1 cellular context compared by ENCODE assay signal in the genomic region with DNA sequence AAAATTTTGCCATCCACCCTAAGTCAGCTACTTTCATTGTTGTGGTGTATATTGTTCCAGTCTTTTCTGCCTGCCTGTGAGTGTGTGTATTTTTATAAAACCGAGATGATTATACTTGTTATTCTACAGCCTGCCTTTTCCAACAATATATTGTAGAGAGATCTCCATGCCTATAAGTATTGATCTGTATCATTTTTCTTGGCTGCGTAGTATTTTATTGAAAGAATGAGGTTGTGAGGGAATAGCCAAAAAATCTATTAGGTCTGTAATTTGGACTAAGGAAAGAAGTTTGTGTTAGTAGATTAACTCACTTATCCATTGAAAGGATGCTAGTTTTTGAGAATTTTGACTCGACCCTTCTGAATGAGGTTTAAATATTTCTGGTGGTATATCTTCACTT.
TF ChIP-seq lines count a peak whose summit lies in the region.

No MANE protein-coding gene starts in this region.

TF ChIP-seq in K562, 482 proteins besides CTCF, POLR2A, EP300 and RAD21:
- TF ChIP-seq SFPQ (IDR thresholded peaks at IDR 0.05; ENCODE audit: low read depth, low read length) (no peak), RBM25 (IDR thresholded peaks at IDR 0.05; ENCODE audit: low read depth, low read length, severe bottlenecking) (peak; percentile 83), ZNF695 (CRISPR knock-in tag; IDR thresholded peaks at IDR 0.05) (no peak), STAG1 (CRISPR knock-in tag; IDR thresholded peaks at IDR 0.05; ENCODE audit: borderline replicate concordance) (no peak), ZNF146 (CRISPR knock-in tag; IDR thresholded peaks at IDR 0.05; ENCODE audit: unreplicated experiment) (peak; percentile 81), MEF2D (tag; conservative IDR thresholded peaks at IDR 0.05; ENCODE audit: low read depth) (no peak)
